ENCODE assay signal across 12 cellular contexts in the genomic region with DNA sequence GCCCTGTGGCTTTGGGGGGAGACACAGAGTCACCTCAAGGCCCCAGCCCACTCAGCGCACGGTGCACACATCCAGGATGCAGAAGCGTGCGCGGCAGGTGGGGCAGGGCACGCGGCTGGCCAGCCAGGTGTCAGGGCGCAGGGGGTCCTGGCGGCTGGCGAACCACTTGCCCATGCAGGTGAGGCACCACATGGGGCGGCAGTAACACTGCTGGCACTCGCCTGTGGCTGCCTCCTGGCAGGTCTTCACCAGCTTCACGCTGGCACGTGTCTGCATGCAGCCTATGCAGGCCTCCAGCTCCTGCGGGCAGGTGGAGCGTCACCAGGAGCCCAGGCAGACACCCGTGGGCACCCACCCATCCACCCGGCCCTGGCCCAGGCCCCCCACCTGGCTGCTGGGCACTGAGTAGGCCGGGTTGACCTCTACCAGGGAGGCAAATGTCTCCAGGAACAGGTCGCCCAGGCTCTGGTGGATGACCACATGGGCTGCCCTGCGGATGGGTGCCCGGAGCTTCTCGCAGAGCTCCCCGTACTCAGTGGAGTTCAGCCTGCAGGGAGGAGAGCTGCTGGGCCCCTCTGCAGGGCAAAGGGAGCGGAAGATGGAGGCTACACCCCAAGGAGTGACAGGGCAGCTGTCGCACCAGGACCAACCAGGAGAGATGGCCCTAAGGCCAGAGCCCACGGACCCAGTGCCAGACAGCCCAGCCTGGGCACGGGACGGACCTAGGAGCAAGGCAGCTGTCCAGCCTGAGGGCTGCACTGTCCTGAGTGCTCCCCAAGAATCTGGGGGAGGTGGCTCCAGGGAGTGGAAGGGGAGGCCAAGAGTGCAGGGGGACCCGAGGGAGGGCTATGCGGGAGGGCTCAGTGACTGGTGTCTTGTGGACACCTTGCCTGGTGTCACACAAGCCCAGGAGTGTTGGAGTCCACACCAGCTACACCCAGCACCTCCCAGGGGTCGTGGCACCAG. TPM values are rescaled to one million over a fixed set of nuclear protein-coding genes. Genes with fewer than 3 reads are reported as not detected.
DNase-seq lines count a peak whose midpoint lies in the region; ATAC-seq and TF ChIP-seq lines count a peak whose summit lies in the region.
"Had no signal": no experiment of that assay in that cellular context is flagged by ENCODE, and none has a peak within 500 bp of the region (broad histone marks: within the 10 kb centered on the region; RNA-seq: fewer than 3 reads in every experiment).

No MANE protein-coding gene starts in this region.

- peaks cover 6% of the 10 kb centered on the region for H3K36me3 Mint-ChIP-seq in stimulated activated memory B cell treated with anti-CD40 and anti-IgM and Interleukin-4, amounts not matched to agents 10 μg/mL and 1 μg/mL and 100 μg/mL, for 72 hours

- H3K9me3 ChIP-seq in SK-N-SH (no peaks in the 10 kb centered on the region), body of pancreas (no peaks in the 10 kb centered on the region), hepatocyte (ENCODE audit: low read depth) (no peaks in the 10 kb centered on the region)

- peaks cover 24% of the 10 kb centered on the region for H3F3A ChIP-seq in SK-N-SH (replicated peaks; ENCODE audit: insufficient read depth)

- TF ChIP-seq EP300 in SK-N-SH (IDR thresholded peaks at IDR 0.05; ENCODE audit: borderline replicate concordance in 1 of 2, low read depth in 1 of 2, low read length in 1 of 2), result no peak

- H3K27ac Mint-ChIP-seq in stimulated activated memory B cell treated with anti-CD40 and anti-IgM and Interleukin-4, amounts not matched to agents 10 μg/mL and 1 μg/mL and 100 μg/mL, for 72 hours, result peak overlapping the region; percentile 3

- DNase-seq in SK-N-SH (peak; percentile 18), NCI-H1417 (lab: John Stamatoyannopoulos, UW) (peak in 2 of 3 experiments; percentile 65 to 75), body of pancreas (no peak), hepatocyte (ENCODE audit: low spot score) (no peak), NCI-H526 treated with DMSO at 0.1 percent for 48 hours (lab: John Stamatoyannopoulos, UW) (no peak), NCI-H1105 treated with DMSO at 0.1 percent for 48 hours (lab: John Stamatoyannopoulos, UW) (no peak)
- DNase-seq: activated naive CD4-positive, alpha-beta T cell; NCI-H446 treated with DMSO at 0.1 percent for 48 hours; stimulated activated CD4-positive, alpha-beta T cell treated with anti-CD3 and anti-CD28 coated beads, Interleukin-15, amount 100 ng/mL, for 24 hours had no signal

- H3K4me3 Mint-ChIP-seq in stimulated activated memory B cell treated with anti-CD40 and anti-IgM and Interleukin-4, amounts not matched to agents 10 μg/mL and 1 μg/mL and 100 μg/mL, for 72 hours, result no peak overlapping the region

- intact Hi-C loops in body of pancreas (cut with DNase I), result no loop called here

- no peaks in the 10 kb centered on the region for H3K9me3 Mint-ChIP-seq in stimulated activated memory B cell treated with anti-CD40 and anti-IgM and Interleukin-4, amounts not matched to agents 10 μg/mL and 1 μg/mL and 100 μg/mL, for 72 hours

- H3K27me3 Mint-ChIP-seq in stimulated activated memory B cell treated with anti-CD40 and anti-IgM and Interleukin-4, amounts not matched to agents 10 μg/mL and 1 μg/mL and 100 μg/mL, for 72 hours, result no peaks in the 10 kb centered on the region

- H3K36me3 ChIP-seq in SK-N-SH (replicated peaks in 1 of 2; ENCODE audit: control insufficient read depth in 1 of 2, insufficient read depth in 2 of 2, low read length in 1 of 2) (peaks cover 7 to 32% of the 10 kb centered on the region in 2 experiments), body of pancreas (replicated peaks in 1 of 2; ENCODE audit: insufficient read depth in 1 of 2, low read depth in 2 of 2) (no peaks in the 10 kb centered on the region), hepatocyte (replicated peaks; ENCODE audit: insufficient read depth, low read depth) (no peaks in the 10 kb centered on the region)

- POLR2A ChIA-PET in SK-N-SH (lab: Yijun Ruan, JAX), result interaction anchor here (0.5 to 1.0 kb wide), 3 partner anchors 21 to 76 kb away, joined by 3 to 4 read pairs (median 3); partner anchors contain the start of gene FGFR3

- H2AFZ ChIP-seq in SK-N-SH (ENCODE audit: low read depth) (no peak overlapping the region), hepatocyte (no peak overlapping the region)

- H3K4me3 ChIP-seq in SK-N-SH (ENCODE audit: low read depth in 2 of 2, low read length in 1 of 2) (no peak overlapping the region), body of pancreas (no peak overlapping the region), hepatocyte (no peak overlapping the region)

- peaks cover 80% of the 10 kb centered on the region for H3K4me1 Mint-ChIP-seq in stimulated activated memory B cell treated with anti-CD40 and anti-IgM and Interleukin-4, amounts not matched to agents 10 μg/mL and 1 μg/mL and 100 μg/mL, for 72 hours

- H3K79me2 ChIP-seq in SK-N-SH (ENCODE audit: insufficient read depth), result peaks cover 85% of the 10 kb centered on the region
- H3K79me2 ChIP-seq in hepatocyte, result peaks cover 68% of the 10 kb centered on the region

- no peak for TF ChIP-seq POLR2A in body of pancreas (IDR thresholded peaks at IDR 0.05)

- no peaks in the 10 kb centered on the region for H4K20me1 ChIP-seq in SK-N-SH (ENCODE audit: insufficient read depth)
- no peaks in the 10 kb centered on the region for H4K20me1 ChIP-seq in hepatocyte (ENCODE audit: insufficient read depth, poor library complexity, severe bottlenecking)

- TF ChIP-seq CTCF in SK-N-SH (IDR thresholded peaks at IDR 0.05) (no peak), body of pancreas (IDR thresholded peaks at IDR 0.05) (no peak), hepatocyte (IDR thresholded peaks at IDR 0.05; ENCODE audit: poor library complexity) (no peak)

- H3K4me2 ChIP-seq in SK-N-SH (no peak overlapping the region), hepatocyte (no peak overlapping the region)

- no peak overlapping the region for H3K9ac ChIP-seq in SK-N-SH

- peaks cover 6 to 40% of the 10 kb centered on the region in 2 experiments; a peak in 2 of 4 replicates for H3K4me1 ChIP-seq in SK-N-SH (ENCODE audit: control insufficient read depth in 1 of 2, insufficient read depth in 2 of 2, low read depth in 1 of 2, low read length in 1 of 2)
- peaks cover 82% of the 10 kb centered on the region for H3K4me1 ChIP-seq in body of pancreas
- H3K4me1 ChIP-seq in hepatocyte (ENCODE audit: insufficient read depth), result peaks cover 14% of the 10 kb centered on the region

- TF ChIP-seq RAD21 in SK-N-SH (IDR thresholded peaks at IDR 0.05; ENCODE audit: low read length), result no peak

- CTCF ChIA-PET in SK-N-SH (lab: Yijun Ruan, JAX), result interaction anchor here (0.9 to 15.1 kb wide), 4 partner anchors 9 to 26 kb away, joined by 3 to 232 read pairs (median 10); no protein-coding TSS in a partner anchor

- no peaks in the 10 kb centered on the region for H3K9me2 ChIP-seq in SK-N-SH
- H3K9me2 ChIP-seq in hepatocyte (replicated peaks; ENCODE audit: insufficient read depth), result no peaks in the 10 kb centered on the region

- H3K27ac ChIP-seq in SK-N-SH (ENCODE audit: low read depth in 2 of 2, low read length in 1 of 2) (no peak overlapping the region; a peak in 1 of 4 replicates), body of pancreas (peak overlapping the region; percentile 68 to 97 (median 85)), hepatocyte (no peak overlapping the region)

- ATAC-seq in SK-N-SH treated with all-trans-retinoic acid at 6 μM for 48 hours, result no peak
- ATAC-seq in body of pancreas, result no peak
- no peak for ATAC-seq in stimulated activated memory B cell treated with anti-CD40 and anti-IgM and Interleukin-4, amounts not matched to agents 10 μg/mL and 1 μg/mL and 100 μg/mL, for 72 hours
- ATAC-seq: Panc1 had no signal

- H3K27me3 ChIP-seq in SK-N-SH (ENCODE audit: insufficient read depth) (no peaks in the 10 kb centered on the region), body of pancreas (no peaks in the 10 kb centered on the region), hepatocyte (no peaks in the 10 kb centered on the region)

- WGBS in SK-N-SH (ENCODE audit: low lambda C conversion rate), result 98% methylated on average over 23 of the region's 32 CpGs
- 84 to 90% methylated on average over 4 to 21 of the region's 32 CpGs for WGBS in body of pancreas, 2 donors
- WGBS in hepatocyte (ENCODE audit: low lambda C conversion rate, missing lambda C conversion rate), result 95% methylated on average over 30 of the region's 32 CpGs

TF ChIP-seq in SK-N-SH, 30 proteins besides CTCF, POLR2A, EP300 and RAD21 (continues in another document):
- TF ChIP-seq ELF1 (IDR thresholded peaks at IDR 0.05), result no peak
- TF ChIP-seq CHD2 (IDR thresholded peaks at IDR 0.05; ENCODE audit: low read length, partially characterized antibody), result no peak
- no peak for TF ChIP-seq RCOR1 (IDR thresholded peaks at IDR 0.05; ENCODE audit: low read length)
- no peak for TF ChIP-seq FOXM1 (IDR thresholded peaks at IDR 0.05; ENCODE audit: low read depth)
- TF ChIP-seq SMC3 (IDR thresholded peaks at IDR 0.05; ENCODE audit: low read depth, low read length), result no peak

TF ChIP-seq in SK-N-SH treated with all-trans-retinoic acid at 6 μM for 48 hours, 23 proteins besides CTCF, POLR2A, EP300 and RAD21 (continues in another document):
- no peak for TF ChIP-seq SNAI2 (CRISPR knock-in tag; IDR thresholded peaks at IDR 0.05)

RNA-seq across cellular contexts. Expression of gene TMEM129, which starts 3.7 kb away (rescaled TPM):
- polyA plus RNA-seq in SK-N-SH (2012; rRNA removed), result 36.5 and 43.9 TPM in 2 replicates
- 16.4 and 29.5 TPM in 2 replicates for polyA plus RNA-seq in SK-N-SH (2012; cell fraction: cytosol; rRNA removed)
- polyA plus RNA-seq in SK-N-SH (2012; cell fraction: nucleus; rRNA removed), result 68.2 and 69.8 TPM in 2 replicates
- total RNA-seq in body of pancreas, result 10 to 100 TPM; 26.7 to 53.1 TPM
- total RNA-seq in hepatocyte, result 36.1 and 40.8 TPM in 2 replicates
- 57.8 and 59.4 TPM in 2 replicates for polyA plus RNA-seq in hepatocyte

RNA-seq across cellular contexts. Expression of gene TACC3, which starts 3.9 kb away (rescaled TPM):
- polyA plus RNA-seq in SK-N-SH (2012; rRNA removed) (29.2 and 49.5 TPM in 2 replicates), hepatocyte (14.8 and 16.7 TPM in 2 replicates)
- 24.5 and 30.6 TPM in 2 replicates for polyA plus RNA-seq in SK-N-SH (2012; cell fraction: cytosol; rRNA removed)
- 89.9 and 151 TPM in 2 replicates for polyA plus RNA-seq in SK-N-SH (2012; cell fraction: nucleus; rRNA removed)
- total RNA-seq in body of pancreas (1 to 10 TPM; 5.7 to 8.9 TPM), hepatocyte (9.3 and 10.5 TPM in 2 replicates)

RNA-seq across cellular contexts. Expression of gene SLBP, which starts 5.3 kb away (rescaled TPM):
- polyA plus RNA-seq in SK-N-SH (2012; rRNA removed) (51.5 and 64.3 TPM in 2 replicates), hepatocyte (81.8 and 84.0 TPM in 2 replicates)
- 69.5 and 78.4 TPM in 2 replicates for polyA plus RNA-seq in SK-N-SH (2012; cell fraction: cytosol; rRNA removed)
- 30.8 and 40.1 TPM in 2 replicates for polyA plus RNA-seq in SK-N-SH (2012; cell fraction: nucleus; rRNA removed)
- total RNA-seq in body of pancreas (10 to 100 TPM; 23.7 to 26.2 TPM), hepatocyte (48.2 and 82.5 TPM in 2 replicates)

RNA-seq across cellular contexts. Expression of gene FAM53A, which starts 33.3 kb away (rescaled TPM):
- polyA plus RNA-seq in SK-N-SH (2012; rRNA removed) (7.6 and 8.3 TPM in 2 replicates), hepatocyte (6.8 and 10.8 TPM in 2 replicates)
- polyA plus RNA-seq in SK-N-SH (2012; cell fraction: cytosol; rRNA removed), result 2.8 and 6.0 TPM in 2 replicates
- polyA plus RNA-seq in SK-N-SH (2012; cell fraction: nucleus; rRNA removed), result 12.1 and 12.9 TPM in 2 replicates
- total RNA-seq in body of pancreas (1 to 10 TPM in 1 of 2 donors, under 1 TPM in 1; 0.66 to 2.3 TPM), hepatocyte (4.7 and 5.2 TPM in 2 replicates)

Comparison
In these comparisons a context has a peak if more than half of its experiments do, and no peak if none do; other contexts are left out.
1. DNase-seq: peak in SK-N-SH (single experiment) and NCI-H1417 (2 of 3); none in body of pancreas (0 of 4), hepatocyte (single experiment), NCI-H526 treated with DMSO at 0.1 percent for 48 hours (single experiment) and NCI-H1105 treated with DMSO at 0.1 percent for 48 hours (single experiment).
2. H3K27ac ChIP-seq: peak in body of pancreas (4 of 4); none in SK-N-SH (0 of 2) and hepatocyte (single experiment).